Comparison of ENCODE assay signal across 15 cellular contexts in the genomic region with DNA sequence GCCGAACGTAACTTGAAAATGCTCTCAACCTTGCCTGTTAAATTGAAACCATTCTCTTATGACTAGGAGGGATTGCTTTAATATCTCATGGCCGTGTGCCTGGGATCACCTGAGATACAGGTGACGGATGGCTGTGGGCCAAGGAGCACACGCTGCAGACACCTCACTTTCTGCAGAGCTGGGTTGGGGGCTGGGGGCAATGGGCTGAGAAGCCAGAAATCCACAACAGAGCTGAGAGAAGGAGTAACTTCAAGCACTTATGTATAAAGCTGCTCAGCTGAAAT.
A peak's percentile ranks its signal among the peaks of the same experiment; 100 is the strongest.
DNase-seq lines count a peak whose midpoint lies in the region; TF ChIP-seq lines count a peak whose summit lies in the region.
"Had no signal": no experiment of that assay in that cellular context is flagged by ENCODE, and none has a peak within 500 bp of the region (broad histone marks: within the 10 kb centered on the region; RNA-seq: fewer than 3 reads in every experiment).

No MANE protein-coding gene starts in this region.

- H3K9me2 ChIP-seq in neural cell (ENCODE audit: insufficient read depth, low read length), result no peaks in the 10 kb centered on the region

- H2AFZ ChIP-seq in neural cell (ENCODE audit: low read depth, low read length), result no peak overlapping the region

- DNase-seq in NCI-H2171 treated with DMSO at 0.1 percent for 48 hours (lab: John Stamatoyannopoulos, UW), result peak; percentile 7
- DNase-seq in NCI-H2171 (lab: John Stamatoyannopoulos, UW), result no peak
- DNase-seq in DMS79 treated with DMSO at 0.1 percent for 48 hours (lab: John Stamatoyannopoulos, UW), result peak; percentile 62
- DNase-seq in adipocyte (ENCODE audit: low read depth), result no peak
- no peak for DNase-seq in GF-D8 (lab: John Stamatoyannopoulos, UW)
- no peak for DNase-seq in NCI-H82 treated with DMSO at 0.1 percent for 48 hours (lab: John Stamatoyannopoulos, UW; ENCODE audit: unreplicated experiment)
- DNase-seq in cerebellar nuclear complex (lab: John Stamatoyannopoulos, UW), result no peak
- DNase-seq: GOT3, NCI-H2107 had no signal

- H3F3A ChIP-seq in neural cell (ENCODE audit: insufficient read depth, low read length, poor library complexity, severe bottlenecking), result no peaks in the 10 kb centered on the region

- H3K27me3 ChIP-seq in adipocyte (replicated peaks; ENCODE audit: control insufficient read depth, insufficient read depth, low read length) (no peaks in the 10 kb centered on the region), neural cell (ENCODE audit: insufficient read depth, low read depth, low read length) (no peaks in the 10 kb centered on the region)
- H3K27me3 ChIP-seq: heart left ventricle, transverse colon had no signal

- H3K36me3 ChIP-seq in adipocyte (ENCODE audit: control insufficient read depth, insufficient read depth, low read length, severe bottlenecking) (peaks cover 35% of the 10 kb centered on the region), neural cell (ENCODE audit: insufficient read depth, low read length) (no peaks in the 10 kb centered on the region)

- no peak for TF ChIP-seq CTCF in neural cell (IDR thresholded peaks at IDR 0.05; ENCODE audit: poor library complexity, severe bottlenecking)

- H3K9ac ChIP-seq in adipocyte (ENCODE audit: low read length) (peak overlapping the region; percentile 15), neural cell (ENCODE audit: low read length) (no peak overlapping the region)

- H3K9me3 ChIP-seq in adipocyte (ENCODE audit: control insufficient read depth, low read length), result no peaks in the 10 kb centered on the region
- H3K9me3 ChIP-seq in neural cell (ENCODE audit: low read length), result no peaks in the 10 kb centered on the region
- H3K9me3 ChIP-seq: heart left ventricle, left ventricle myocardium inferior, transverse colon had no signal

- no peak overlapping the region for H3K4me2 ChIP-seq in neural cell (ENCODE audit: low read length)

- H3K27ac ChIP-seq in neural cell (ENCODE audit: low read length), result peak overlapping the region; percentile 16
- H3K27ac ChIP-seq: 22Rv1, RWPE1 had no signal

- peaks cover 25% of the 10 kb centered on the region for H3K4me1 ChIP-seq in adipocyte (ENCODE audit: control insufficient read depth, insufficient read depth, low read length)

- H4K20me1 ChIP-seq in neural cell (ENCODE audit: insufficient read depth), result no peaks in the 10 kb centered on the region

- no peak for TF ChIP-seq EP300 in neural cell (conservative IDR thresholded peaks at IDR 0.05; ENCODE audit: poor library complexity, severe bottlenecking)

- no peaks in the 10 kb centered on the region for H3K79me2 ChIP-seq in neural cell (replicated peaks; ENCODE audit: insufficient read depth, low read length)

- no peak overlapping the region for H3K4me3 ChIP-seq in adipocyte (ENCODE audit: low read length)
- H3K4me3 ChIP-seq in neural cell (ENCODE audit: low read length), result no peak overlapping the region
- H3K4me3 ChIP-seq: heart left ventricle, left ventricle myocardium inferior, transverse colon had no signal

- no peak for TF ChIP-seq RAD21 in neural cell (conservative IDR thresholded peaks at IDR 0.05)

TF ChIP-seq in neural cell, 6 proteins besides CTCF, POLR2A, EP300 and RAD21:
- TF ChIP-seq MXI1 (conservative IDR thresholded peaks at IDR 0.05; ENCODE audit: poor library complexity, severe bottlenecking), result no peak
- TF ChIP-seq, protein P1, sequence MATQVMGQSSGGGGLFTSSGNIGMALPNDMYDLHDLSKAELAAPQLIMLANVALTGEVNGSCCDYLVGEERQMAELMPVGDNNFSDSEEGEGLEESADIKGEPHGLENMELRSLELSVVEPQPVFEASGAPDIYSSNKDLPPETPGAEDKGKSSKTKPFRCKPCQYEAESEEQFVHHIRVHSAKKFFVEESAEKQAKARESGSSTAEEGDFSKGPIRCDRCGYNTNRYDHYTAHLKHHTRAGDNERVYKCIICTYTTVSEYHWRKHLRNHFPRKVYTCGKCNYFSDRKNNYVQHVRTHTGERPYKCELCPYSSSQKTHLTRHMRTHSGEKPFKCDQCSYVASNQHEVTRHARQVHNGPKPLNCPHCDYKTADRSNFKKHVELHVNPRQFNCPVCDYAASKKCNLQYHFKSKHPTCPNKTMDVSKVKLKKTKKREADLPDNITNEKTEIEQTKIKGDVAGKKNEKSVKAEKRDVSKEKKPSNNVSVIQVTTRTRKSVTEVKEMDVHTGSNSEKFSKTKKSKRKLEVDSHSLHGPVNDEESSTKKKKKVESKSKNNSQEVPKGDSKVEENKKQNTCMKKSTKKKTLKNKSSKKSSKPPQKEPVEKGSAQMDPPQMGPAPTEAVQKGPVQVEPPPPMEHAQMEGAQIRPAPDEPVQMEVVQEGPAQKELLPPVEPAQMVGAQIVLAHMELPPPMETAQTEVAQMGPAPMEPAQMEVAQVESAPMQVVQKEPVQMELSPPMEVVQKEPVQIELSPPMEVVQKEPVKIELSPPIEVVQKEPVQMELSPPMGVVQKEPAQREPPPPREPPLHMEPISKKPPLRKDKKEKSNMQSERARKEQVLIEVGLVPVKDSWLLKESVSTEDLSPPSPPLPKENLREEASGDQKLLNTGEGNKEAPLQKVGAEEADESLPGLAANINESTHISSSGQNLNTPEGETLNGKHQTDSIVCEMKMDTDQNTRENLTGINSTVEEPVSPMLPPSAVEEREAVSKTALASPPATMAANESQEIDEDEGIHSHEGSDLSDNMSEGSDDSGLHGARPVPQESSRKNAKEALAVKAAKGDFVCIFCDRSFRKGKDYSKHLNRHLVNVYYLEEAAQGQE (IDR thresholded peaks at IDR 0.05; ENCODE audit: borderline replicate concordance), result no peak
- TF ChIP-seq POLR2AphosphoS5 (IDR thresholded peaks at IDR 0.05), result no peak
- no peak for TF ChIP-seq SMC3 (conservative IDR thresholded peaks at IDR 0.05; ENCODE audit: poor library complexity)
- no peak for TF ChIP-seq TAF1 (IDR thresholded peaks at IDR 0.05; ENCODE audit: low read depth)
- no peak for TF ChIP-seq EZH2 (IDR thresholded peaks at IDR 0.05; ENCODE audit: borderline replicate concordance, insufficient read depth, low read length, poor library complexity, severe bottlenecking)

Comparison
In these comparisons a context has a peak if more than half of its experiments do, and no peak if none do; other contexts are left out.
1. DNase-seq: peak in NCI-H2171 treated with DMSO at 0.1 percent for 48 hours (single experiment) and DMS79 treated with DMSO at 0.1 percent for 48 hours (single experiment); none in NCI-H2171 (single experiment), adipocyte (single experiment), GF-D8 (single experiment), NCI-H82 treated with DMSO at 0.1 percent for 48 hours (single experiment) and cerebellar nuclear complex (0 of 2).